In the genomic region with DNA sequence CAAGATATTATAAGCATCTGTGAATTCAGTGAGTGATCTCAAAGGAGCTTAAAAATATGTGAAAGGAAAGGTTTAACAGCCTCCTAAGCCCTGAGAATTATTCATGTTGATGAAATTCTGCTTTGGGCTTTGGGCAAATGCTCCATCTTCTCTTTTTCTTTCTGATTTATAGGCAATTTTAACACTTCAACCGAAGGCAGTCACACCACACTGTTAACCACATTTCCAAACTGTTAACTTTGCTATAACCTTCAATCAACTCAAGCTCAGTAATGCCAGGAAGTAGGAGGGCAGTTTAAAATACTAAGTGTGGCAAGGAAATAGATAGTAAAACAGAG, we compare ENCODE assay signal across 13 cellular contexts. TPM values are rescaled to one million over a fixed set of nuclear protein-coding genes. Genes with fewer than 3 reads are reported as not detected.
A peak's percentile ranks its signal among the peaks of the same experiment; 100 is the strongest.
DNase-seq lines count a peak whose midpoint lies in the region; ATAC-seq and TF ChIP-seq lines count a peak whose summit lies in the region.
"Had no signal": no experiment of that assay in that cellular context is flagged by ENCODE, and none has a peak within 500 bp of the region (broad histone marks: within the 10 kb centered on the region; RNA-seq: fewer than 3 reads in every experiment).

No MANE protein-coding gene starts in this region.

- H3K27me3 Mint-ChIP-seq in activated naive CD8-positive, alpha-beta T cell = no peaks in the 10 kb centered on the region
- peaks cover 0 to 2% (median 0%) of the 10 kb centered on the region in 5 donors for H3K27me3 Mint-ChIP-seq in naive thymus-derived CD8-positive, alpha-beta T cell

- no peak overlapping the region for H2AFZ ChIP-seq in OCI-LY7 (ENCODE audit: low read length)

- no peaks in the 10 kb centered on the region for H3K4me1 ChIP-seq in OCI-LY7 (ENCODE audit: insufficient read depth, low read length, poor library complexity, severe bottlenecking)

- no peaks in the 10 kb centered on the region for H4K20me1 ChIP-seq in OCI-LY7 (ENCODE audit: insufficient read depth, low read length)

- H3K36me3 Mint-ChIP-seq in activated naive CD8-positive, alpha-beta T cell = no peaks in the 10 kb centered on the region
- no peaks in the 10 kb centered on the region for H3K36me3 Mint-ChIP-seq in naive thymus-derived CD8-positive, alpha-beta T cell
- H3K36me3 Mint-ChIP-seq: CD4-positive, CD25-positive, alpha-beta regulatory T cell had no signal

- no peak overlapping the region for H3K4me3 ChIP-seq in OCI-LY7 (ENCODE audit: low read depth, low read length, poor library complexity, severe bottlenecking)
- H3K4me3 ChIP-seq: coronary artery, lung had no signal

- H3K79me2 ChIP-seq in OCI-LY7 (ENCODE audit: insufficient read depth, low read depth, low read length) = no peaks in the 10 kb centered on the region

- H3K4me1 Mint-ChIP-seq in activated naive CD8-positive, alpha-beta T cell (ENCODE audit: low read depth) = peaks cover 27% of the 10 kb centered on the region
- peaks cover 17 to 27% (median 23%) of the 10 kb centered on the region in 4 donors for H3K4me1 Mint-ChIP-seq in naive thymus-derived CD8-positive, alpha-beta T cell

- POLR2A ChIA-PET in naive thymus-derived CD8-positive, alpha-beta T cell (lab: Charles Lee) = interaction anchor here (0.6 kb wide), 1 partner anchor 56 kb away, joined by 3 read pairs; no protein-coding TSS in a partner anchor
- POLR2A ChIA-PET in OCI-LY7 (lab: Charles Lee) = interaction anchor here (0.8 kb wide), 1 partner anchor 14 kb away, joined by 3 read pairs; no protein-coding TSS in a partner anchor

- H3K27ac Mint-ChIP-seq in activated naive CD8-positive, alpha-beta T cell = peak overlapping the region; percentile 59
- H3K27ac Mint-ChIP-seq in naive thymus-derived CD8-positive, alpha-beta T cell = peak overlapping the region in 6 of 10 donors; percentile 2 to 88 (median 14)
- H3K27ac Mint-ChIP-seq: CD4-positive, CD25-positive, alpha-beta regulatory T cell had no signal

- no peaks in the 10 kb centered on the region for H3K9me2 ChIP-seq in OCI-LY7 (ENCODE audit: insufficient read depth, low read length)

- H3K9me3 ChIP-seq in OCI-LY7 (ENCODE audit: low read length) = no peaks in the 10 kb centered on the region

- TF ChIP-seq CTCF in GM10266 (IDR thresholded peaks at IDR 0.05; ENCODE audit: control insufficient read depth, insufficient read depth, low read depth, missing control alignments) (no peak), OCI-LY7 (conservative IDR thresholded peaks at IDR 0.05; ENCODE audit: low read length) (no peak)

- no TSS peak for BruUV-seq in OCI-LY7 (replicated peaks; lab: Mats Ljungman, UMichigan)

- no peaks in the 10 kb centered on the region for H3K36me3 ChIP-seq in OCI-LY7 (ENCODE audit: insufficient read depth, low read length)

- peak; percentile 59 to 77 for ATAC-seq in naive thymus-derived CD8-positive, alpha-beta T cell

- peak overlapping the region; percentile 8 for H3K4me3 Mint-ChIP-seq in activated naive CD8-positive, alpha-beta T cell
- peak overlapping the region in 8 of 10 donors; percentile 8 to 59 (median 43) for H3K4me3 Mint-ChIP-seq in naive thymus-derived CD8-positive, alpha-beta T cell
- H3K4me3 Mint-ChIP-seq: CD4-positive, CD25-positive, alpha-beta regulatory T cell had no signal

- peaks cover 1% of the 10 kb centered on the region for H3K9me3 Mint-ChIP-seq in activated naive CD8-positive, alpha-beta T cell (ENCODE audit: low read depth)
- H3K9me3 Mint-ChIP-seq in naive thymus-derived CD8-positive, alpha-beta T cell = no peaks in the 10 kb centered on the region

- peak; percentile 86 for DNase-seq in EH (ENCODE audit: low read depth)
- peak; percentile 13 for DNase-seq in LHCN-M2 (ENCODE audit: low read depth)
- DNase-seq in naive thymus-derived CD8-positive, alpha-beta T cell = peak in 3 of 10 donors; percentile 6 to 52 (median 36)
- no peak for DNase-seq in NCI-H2107 treated with DMSO at 0.1 percent for 48 hours (lab: John Stamatoyannopoulos, UW; ENCODE audit: unreplicated experiment)
- DNase-seq in GM10266 (ENCODE audit: extremely low spot score) = no peak
- no peak for DNase-seq in OCI-LY7 (ENCODE audit: low spot score)
- DNase-seq in NCI-H82 (lab: John Stamatoyannopoulos, UW) = no peak
- DNase-seq: activated CD4-positive, alpha-beta T cell treated with anti-CD3 and anti-CD28 coated beads, Interleukin-2, amount 50 U/mL, for 1 hour; NCI-H1105 had no signal

- CTCF ChIA-PET in OCI-LY7 (lab: Charles Lee; ENCODE audit: unreplicated experiment) = no interaction called here

- H3K4me2 ChIP-seq in OCI-LY7 (ENCODE audit: low read length) = no peak overlapping the region

- intact Hi-C loops in OCI-LY7 (cut with micrococcal nuclease; ENCODE audit: unreplicated experiment) = no loop called here

- H3K27ac ChIP-seq in OCI-LY7 (ENCODE audit: low read depth, low read length, poor library complexity, severe bottlenecking) = no peak overlapping the region
- H3K27ac ChIP-seq: coronary artery had no signal

RNA-seq across cellular contexts. Expression of a gene that starts 54.4 kb away (rescaled TPM):
- total RNA-seq in LHCN-M2 (2014; rRNA removed) = 66.8 and 73.0 TPM in 2 replicates
- 18.7 TPM for polyA plus RNA-seq in LHCN-M2 (2012)
- total RNA-seq in naive thymus-derived CD8-positive, alpha-beta T cell = 10 to 100 TPM; 46.2 to 58.2 TPM
- 10 to 100 TPM; 21.6 to 44.5 (median 39.2) TPM for polyA plus RNA-seq in naive thymus-derived CD8-positive, alpha-beta T cell
- 8.1 and 14.9 TPM in 2 replicates for total RNA-seq in OCI-LY7 (2014; rRNA removed; shearing (Covaris generic))
- total RNA-seq in OCI-LY7 (2022) = 22.1 and 25.6 TPM in 2 replicates

Comparison
In these comparisons a context has a peak if more than half of its experiments do, and no peak if none do; other contexts are left out.
1. DNase-seq: peak in EH (single experiment) and LHCN-M2 (single experiment); none in NCI-H2107 treated with DMSO at 0.1 percent for 48 hours (single experiment), GM10266 (single experiment), OCI-LY7 (single experiment) and NCI-H82 (single experiment).